In genomic region chr2:241703128-241703604, GRCh38 we compare ENCODE assay signal across 8 cellular contexts. TPM values are rescaled to one million over a fixed set of nuclear protein-coding genes. Genes with fewer than 3 reads are reported as not detected.
A peak's percentile ranks its signal among the peaks of the same experiment; 100 is the strongest.
DNase-seq lines count a peak whose midpoint lies in the region; ATAC-seq, FAIRE-seq and TF ChIP-seq lines count a peak whose summit lies in the region.

No MANE protein-coding gene starts in this region.

- H3K9me3 ChIP-seq in adipocyte (ENCODE audit: control insufficient read depth, low read length) (no peaks in the 10 kb centered on the region), keratinocyte (ENCODE audit: control insufficient read depth, low read depth, low read length) (no peaks in the 10 kb centered on the region), testis (no peaks in the 10 kb centered on the region)

- H3K27ac ChIP-seq in keratinocyte (ENCODE audit: control insufficient read depth, insufficient read depth, low read length) (peak overlapping the region; percentile 58), testis (no peak overlapping the region)

- peak overlapping the region; percentile 95 for H3K4me3 Mint-ChIP-seq in HFFc6

- WGBS in testis, 2 donors = 41 to 50% methylated on average over 7 of the region's 7 CpGs

- no peaks in the 10 kb centered on the region for H3K27me3 ChIP-seq in adipocyte (replicated peaks; ENCODE audit: control insufficient read depth, insufficient read depth, low read length)
- H3K27me3 ChIP-seq in keratinocyte (ENCODE audit: control insufficient read depth, extremely low read depth, insufficient read depth, low read length) = no peaks in the 10 kb centered on the region
- H3K27me3 ChIP-seq in testis = no peaks in the 10 kb centered on the region

- H3K36me3 ChIP-seq in adipocyte (ENCODE audit: control insufficient read depth, insufficient read depth, low read length, severe bottlenecking) = peaks cover 21% of the 10 kb centered on the region
- peaks cover 4 to 17% of the 10 kb centered on the region in 2 experiments for H3K36me3 ChIP-seq in keratinocyte (ENCODE audit: control insufficient read depth in 2 of 2, extremely low read depth in 1 of 2, insufficient read depth in 2 of 2, low read length in 2 of 2)
- H3K36me3 ChIP-seq in testis (ENCODE audit: low read depth, missing control alignments) = no peaks in the 10 kb centered on the region

- peak overlapping the region; percentile 86 for H3K9ac ChIP-seq in adipocyte (ENCODE audit: low read length)
- H3K9ac ChIP-seq in keratinocyte (ENCODE audit: control insufficient read depth, extremely low read depth, insufficient read depth, low read length) = peak overlapping the region; percentile 81

- no peak for FAIRE-seq in keratinocyte (lab: Jason Lieb, UNC)

- H3K27ac Mint-ChIP-seq in HFFc6 = peak overlapping the region; percentile 84

- TF ChIP-seq CTCF in HFFc6 (IDR thresholded peaks at IDR 0.05) (no peak), keratinocyte (optimal IDR thresholded peaks at IDR 0.05 in 1 of 3, IDR thresholded peaks at IDR 0.05 in 1 of 3, conservative IDR thresholded peaks at IDR 0.05 in 1 of 3; ENCODE audit: extremely low read depth in 1 of 3, insufficient read depth in 2 of 3, low read length in 3 of 3) (no peak), testis (IDR thresholded peaks at IDR 0.05) (no peak)

- H3K9me3 Mint-ChIP-seq in HFFc6 = peaks cover 15% of the 10 kb centered on the region

- H3K27me3 Mint-ChIP-seq in HFFc6 (ENCODE audit: insufficient read depth) = peaks cover 2% of the 10 kb centered on the region

- no peak for TF ChIP-seq POLR2A in testis (IDR thresholded peaks at IDR 0.05)

- H2AFZ ChIP-seq in keratinocyte (ENCODE audit: control insufficient read depth, low read length) = no peak overlapping the region

- DNase-seq in AG20443 (ENCODE audit: low spot score) = peak; percentile 57
- no peak for DNase-seq in HFFc6
- DNase-seq in adipocyte (ENCODE audit: low read depth) = peak; percentile 55
- no peak for DNase-seq in keratinocyte (ENCODE audit: low read depth, low spot score)
- no peak for DNase-seq in testis
- DNase-seq in CD1c-positive myeloid dendritic cell (ENCODE audit: extremely low spot score) = no peak

- peaks cover 13% of the 10 kb centered on the region for H3K4me1 Mint-ChIP-seq in HFFc6 (ENCODE audit: low read depth)

- peaks cover 9% of the 10 kb centered on the region for H3K79me2 ChIP-seq in keratinocyte (ENCODE audit: control insufficient read depth, insufficient read depth, low read length)

- intact Hi-C loops in testis (cut with DNase I; ENCODE audit: low total_unique reads) = no loop called here

- H3K4me1 ChIP-seq in adipocyte (ENCODE audit: control insufficient read depth, insufficient read depth, low read length) (peaks cover 13% of the 10 kb centered on the region), keratinocyte (ENCODE audit: control insufficient read depth, extremely low read depth, insufficient read depth, low read length) (no peaks in the 10 kb centered on the region), testis (peaks cover 6% of the 10 kb centered on the region)

- H4K20me1 ChIP-seq in keratinocyte (ENCODE audit: control insufficient read depth, extremely low read depth, insufficient read depth, low read length) = no peaks in the 10 kb centered on the region

- H3K4me3 ChIP-seq in adipocyte (ENCODE audit: low read length) (peak overlapping the region; percentile 88), keratinocyte (ENCODE audit: control insufficient read depth in 2 of 3, extremely low read depth in 1 of 3, insufficient read depth in 2 of 3, low read depth in 1 of 3, low read length in 3 of 3) (peak overlapping the region; percentile 80 to 85 (median 85)), testis (peak overlapping the region; percentile 84)

- dilution Hi-C loops in keratinocyte (cut with MboI; ENCODE audit: extremely low pct_ligation_motif_present, low sequenced_read_pairs) = no loop called here

- peaks cover 28% of the 10 kb centered on the region for H3K36me3 Mint-ChIP-seq in HFFc6 (ENCODE audit: low read depth)

- no peaks in the 10 kb centered on the region for H3K9me1 ChIP-seq in keratinocyte (ENCODE audit: control insufficient read depth, extremely low read depth, insufficient read depth, low read length)

- no peak for ATAC-seq in HG02678 (IDR thresholded peaks at IDR 0.05; ENCODE audit: unreplicated experiment)
- no peak for ATAC-seq in HG02852 (IDR thresholded peaks at IDR 0.05; ENCODE audit: unreplicated experiment)

- peak overlapping the region; percentile 94 for H3K4me2 ChIP-seq in keratinocyte (ENCODE audit: control insufficient read depth, extremely low read depth, insufficient read depth, low read depth, low read length)

RNA-seq across cellular contexts. Expression of gene ING5, which starts 1.3 kb away (rescaled TPM):
- 10 to 100 TPM; 18.7 to 20.0 (median 19.5) TPM for total RNA-seq in HFFc6 (2021; fragmentation: NEBNext Ultra II Directional; extraction: Animal tissue kit (Norgen Biotek cat#: 25700))
- polyA plus RNA-seq in keratinocyte (17.3 to 21.1 TPM (median 19.1 TPM) in 3 replicates), testis (ENCODE audit: insufficient read depth, low read depth, low replicate concordance) (21.5 TPM)
- 22.5 TPM for polyA plus RNA-seq in keratinocyte (2011; ENCODE audit: low read depth)
- 11.5 and 12.4 TPM in 2 replicates for polyA plus RNA-seq in keratinocyte (2011; cell fraction: cytosol; rRNA removed)
- polyA plus RNA-seq in keratinocyte (2011; cell fraction: nucleus; rRNA removed) = 51.0 and 60.7 TPM in 2 replicates
- 13.0 and 15.6 TPM in 2 replicates for polyA plus RNA-seq in keratinocyte (2012; ENCODE audit: low replicate concordance)
- polyA minus RNA-seq in keratinocyte = 20.9 to 25.1 TPM (median 22.4 TPM) in 3 replicates
- 7.1 TPM for polyA minus RNA-seq in keratinocyte (2011; cell fraction: cytosol; rRNA and poly(A)+ RNA removed)
- polyA minus RNA-seq in keratinocyte (2011; cell fraction: nucleus; rRNA and poly(A)+ RNA removed) = 7.8 and 11.6 TPM in 2 replicates
- total RNA-seq in testis = 10 to 100 TPM; 44.5 to 56.9 TPM

RNA-seq across cellular contexts. Expression of gene DTYMK, which starts 16.6 kb away (rescaled TPM):
- 10 to 100 TPM; 56.8 to 84.2 (median 76.1) TPM for total RNA-seq in HFFc6 (2021; fragmentation: NEBNext Ultra II Directional; extraction: Animal tissue kit (Norgen Biotek cat#: 25700))
- polyA plus RNA-seq in keratinocyte (19.4 to 32.1 TPM (median 31.6 TPM) in 3 replicates), testis (ENCODE audit: insufficient read depth, low read depth, low replicate concordance) (16.4 TPM)
- polyA plus RNA-seq in keratinocyte (2011; ENCODE audit: low read depth) = 25.3 TPM
- 16.7 and 23.1 TPM in 2 replicates for polyA plus RNA-seq in keratinocyte (2011; cell fraction: cytosol; rRNA removed)
- polyA plus RNA-seq in keratinocyte (2011; cell fraction: nucleus; rRNA removed) = 15.3 and 18.7 TPM in 2 replicates
- polyA plus RNA-seq in keratinocyte (2012; ENCODE audit: low replicate concordance) = 13.2 and 32.3 TPM in 2 replicates
- polyA minus RNA-seq in keratinocyte = 8.7 to 24.7 TPM (median 11.0 TPM) in 3 replicates
- 12.5 TPM for polyA minus RNA-seq in keratinocyte (2011; cell fraction: cytosol; rRNA and poly(A)+ RNA removed)
- 5.5 and 6.1 TPM in 2 replicates for polyA minus RNA-seq in keratinocyte (2011; cell fraction: nucleus; rRNA and poly(A)+ RNA removed)
- total RNA-seq in testis = 10 to 100 TPM; 27.4 to 30.0 TPM

RNA-seq across cellular contexts. Expression of gene D2HGDH, which starts 31.3 kb away (rescaled TPM):
- 10 to 100 TPM; 14.0 to 21.6 (median 16.4) TPM for total RNA-seq in HFFc6 (2021; fragmentation: NEBNext Ultra II Directional; extraction: Animal tissue kit (Norgen Biotek cat#: 25700))
- polyA plus RNA-seq in keratinocyte (5.4 to 10.8 TPM (median 5.8 TPM) in 3 replicates), testis (ENCODE audit: insufficient read depth, low read depth, low replicate concordance) (15.6 TPM)
- 5.2 TPM for polyA plus RNA-seq in keratinocyte (2011; ENCODE audit: low read depth)
- polyA plus RNA-seq in keratinocyte (2011; cell fraction: cytosol; rRNA removed) = 1.8 and 3.6 TPM in 2 replicates
- polyA plus RNA-seq in keratinocyte (2011; cell fraction: nucleus; rRNA removed) = 36.2 and 50.0 TPM in 2 replicates
- 9.2 and 12.3 TPM in 2 replicates for polyA plus RNA-seq in keratinocyte (2012; ENCODE audit: low replicate concordance)
- 5.4 to 14.3 TPM (median 9.4 TPM) in 3 replicates for polyA minus RNA-seq in keratinocyte
- polyA minus RNA-seq in keratinocyte (2011; cell fraction: cytosol; rRNA and poly(A)+ RNA removed) = 7.3 TPM
- polyA minus RNA-seq in keratinocyte (2011; cell fraction: nucleus; rRNA and poly(A)+ RNA removed) = 10.9 and 11.3 TPM in 2 replicates
- 10 to 100 TPM; 36.1 to 37.7 TPM for total RNA-seq in testis

Comparison
In these comparisons a context has a peak if more than half of its experiments do, and no peak if none do; other contexts are left out.
1. DNase-seq: peak in AG20443 (single experiment) and adipocyte (single experiment); none in HFFc6 (single experiment), keratinocyte (single experiment), testis (single experiment) and CD1c-positive myeloid dendritic cell (single experiment).
2. Peak in every context shown above with its lines, with median percentiles within 50 percentile points of each other: H3K4me3 ChIP-seq.